Comparison of ENCODE assay signal across 17 cellular contexts in genomic region chr5:33462456-33462855, GRCh38. TPM values are rescaled to one million over a fixed set of nuclear protein-coding genes. Genes with fewer than 3 reads are reported as not detected.
A peak's percentile ranks its signal among the peaks of the same experiment; 100 is the strongest.
DNase-seq lines count a peak whose midpoint lies in the region; FAIRE-seq and TF ChIP-seq lines count a peak whose summit lies in the region.
"Had no signal": no experiment of that assay in that cellular context is flagged by ENCODE, and none has a peak within 500 bp of the region (broad histone marks: within the 10 kb centered on the region; RNA-seq: fewer than 3 reads in every experiment).

No MANE protein-coding gene starts in this region.

- CTCF ChIA-PET in H1 (lab: Charles Lee; ENCODE audit: partially characterized antibody): interaction anchor here (0.7 kb wide), 1 partner anchor 35 kb away, joined by 3 read pairs; no protein-coding TSS in a partner anchor

- H3K23ac ChIP-seq in H1 (ENCODE audit: insufficient read length) (no peak overlapping the region), trophoblast cell (ENCODE audit: low read length) (no peak overlapping the region)

- no peak overlapping the region for H3K4me2 ChIP-seq in H1 (ENCODE audit: insufficient read depth in 1 of 2, low read depth in 2 of 2, low read length in 2 of 2)
- H3K4me2 ChIP-seq in trophoblast cell (ENCODE audit: low read length): no peak overlapping the region
- H3K4me2 ChIP-seq: A549, BLaER1 had no signal

- H3K36me3 Mint-ChIP-seq in osteocyte (ENCODE audit: unreplicated experiment): peaks cover 69% of the 10 kb centered on the region

- no peak overlapping the region for H3K56ac ChIP-seq in H1 (replicated peaks; ENCODE audit: insufficient read length, low read depth, low read length)

- WGBS in H1 (ENCODE audit: extremely low coverage in 1 of 2, insufficient coverage in 1 of 2, insufficient read length in 1 of 2, insufficient replicate concordance in 2 of 2, low coverage in 1 of 2, low lambda C conversion rate in 2 of 2, missing lambda C conversion rate in 1 of 2), 2 experiments: 89% methylated on average over 3 of the region's 3 CpGs; no CpG with 5 or more reads in 1 of the 2 experiments
- no CpG with 5 or more reads among the region's 3 CpGs for WGBS in trophoblast cell (ENCODE audit: extremely low coverage, insufficient coverage, insufficient read length)

- H3K4me1 Mint-ChIP-seq in osteocyte (ENCODE audit: unreplicated experiment): no peaks in the 10 kb centered on the region
- H3K4me1 Mint-ChIP-seq: CD8-positive, alpha-beta memory T cell had no signal

- no peak overlapping the region for H2BK15ac ChIP-seq in H1 (ENCODE audit: low read length)

- H3K27ac ChIP-seq in H1 (ENCODE audit: low read depth, low read length): no peak overlapping the region
- no peak overlapping the region for H3K27ac ChIP-seq in trophoblast cell (ENCODE audit: low read depth, low read length)
- H3K27ac ChIP-seq: A549, BLaER1, HL-60 had no signal

- H2BK20ac ChIP-seq in H1 (ENCODE audit: low read length): no peak overlapping the region

- peak; percentile 60 for FAIRE-seq in H1 (lab: Jason Lieb, UNC)
- FAIRE-seq: A549 had no signal

- no peaks in the 10 kb centered on the region for H3K27me3 Mint-ChIP-seq in osteocyte (ENCODE audit: unreplicated experiment)
- H3K27me3 Mint-ChIP-seq: CD8-positive, alpha-beta memory T cell had no signal

- peaks cover 0 to 4% of the 10 kb centered on the region in 2 experiments for H4K20me1 ChIP-seq in H1 (replicated peaks in 1 of 2; ENCODE audit: control insufficient read depth in 1 of 2, insufficient read depth in 2 of 2, low read length in 2 of 2)

- no peak for TF ChIP-seq CTCF in H1 (IDR thresholded peaks at IDR 0.05; ENCODE audit: control extremely low read depth in 1 of 3, insufficient read depth in 1 of 3, low read depth in 1 of 3, low read length in 3 of 3)
- TF ChIP-seq CTCF in fibroblast of villous mesenchyme (IDR thresholded peaks at IDR 0.05; ENCODE audit: insufficient read depth, low read depth, low read length): no peak
- TF ChIP-seq CTCF in osteocyte (IDR thresholded peaks at IDR 0.05): no peak

- H3K23me2 ChIP-seq in H1 (ENCODE audit: low read depth, low read length): no peaks in the 10 kb centered on the region

- H2BK120ac ChIP-seq in H1 (replicated peaks; ENCODE audit: low read depth, low read length): no peak overlapping the region
- H2BK120ac ChIP-seq in trophoblast cell (ENCODE audit: insufficient read depth, low read length, poor library complexity): no peak overlapping the region

- no peak overlapping the region for H2AK5ac ChIP-seq in H1 (ENCODE audit: low read depth, low read length)
- no peak overlapping the region for H2AK5ac ChIP-seq in trophoblast cell (ENCODE audit: low read length)

- TF ChIP-seq EP300 in H1 (IDR thresholded peaks at IDR 0.05; ENCODE audit: borderline replicate concordance in 1 of 2, low read depth in 2 of 2, low read length in 2 of 2): no peak

- H4K8ac ChIP-seq in H1 (ENCODE audit: extremely low read depth, insufficient read depth, low read length) (no peak overlapping the region), trophoblast cell (ENCODE audit: low read depth, low read length) (no peak overlapping the region)

- no peak overlapping the region for H3K27ac Mint-ChIP-seq in osteocyte (ENCODE audit: unreplicated experiment)
- H3K27ac Mint-ChIP-seq: CD8-positive, alpha-beta memory T cell; HFFc6 had no signal

- H2BK5ac ChIP-seq in H1 (ENCODE audit: low read depth, low read length) (no peak overlapping the region), trophoblast cell (ENCODE audit: low read depth, low read length, poor library complexity) (no peak overlapping the region)

- H3K4me3 ChIP-seq in H1 (ENCODE audit: extremely low read depth in 1 of 4, insufficient read depth in 2 of 4, low read depth in 3 of 4, low read length in 4 of 4): no peak overlapping the region
- no peak overlapping the region for H3K4me3 ChIP-seq in fibroblast of villous mesenchyme (ENCODE audit: low read depth, low read length)
- H3K4me3 ChIP-seq in trophoblast cell (ENCODE audit: low read depth, low read length): no peak overlapping the region
- H3K4me3 ChIP-seq: A549, BLaER1 had no signal

- H2BK12ac ChIP-seq in H1 (ENCODE audit: low read depth, low read length) (no peak overlapping the region), trophoblast cell (ENCODE audit: low read length) (no peak overlapping the region)

- H4K12ac ChIP-seq in trophoblast cell (ENCODE audit: low read depth, low read length): no peak overlapping the region

- H3K27me3 ChIP-seq in H1 (replicated peaks in 1 of 4; ENCODE audit: control insufficient read depth in 3 of 4, extremely low read depth in 1 of 4, insufficient read depth in 3 of 4, low read length in 3 of 4): no peaks in the 10 kb centered on the region
- no peaks in the 10 kb centered on the region for H3K27me3 ChIP-seq in trophoblast cell (ENCODE audit: insufficient read depth, low read length)
- H3K27me3 ChIP-seq: BLaER1 had no signal

- TF ChIP-seq RAD21 in H1 (IDR thresholded peaks at IDR 0.05 in 1 of 2, conservative IDR thresholded peaks at IDR 0.05 in 1 of 2; ENCODE audit: low read depth in 2 of 2, low read length in 2 of 2): no peak

- H3K9ac ChIP-seq in H1 (replicated peaks in 1 of 4; ENCODE audit: extremely low read depth in 1 of 4, low read depth in 3 of 4, low read length in 3 of 4) (no peak overlapping the region), trophoblast cell (ENCODE audit: low read length) (no peak overlapping the region)
- H3K9ac ChIP-seq: BLaER1 had no signal

- DNase-seq in amniotic epithelial cell (ENCODE audit: low read depth) (peak; percentile 51), H1 (ENCODE audit: low read depth in 1 of 2, low spot score in 2 of 2) (no peak), fibroblast of villous mesenchyme (ENCODE audit: low read depth) (peak; percentile 49), trophoblast cell (peak; percentile 4 to 78), osteocyte (ENCODE audit: extremely low spot score, unreplicated experiment) (no peak), foreskin melanocyte (no peak), NCI-H526 (lab: John Stamatoyannopoulos, UW) (no peak)
- DNase-seq: AML-193; Caco-2; CD8-positive, alpha-beta memory T cell; DMS53; GF-D8; HCEC 1CT; HFFc6 had no signal

- H3K9me3 Mint-ChIP-seq in osteocyte (ENCODE audit: unreplicated experiment): no peaks in the 10 kb centered on the region
- H3K9me3 Mint-ChIP-seq: CD8-positive, alpha-beta memory T cell; HFFc6 had no signal

- H3K36me3 ChIP-seq in H1 (ENCODE audit: control insufficient read depth in 2 of 4, insufficient read depth in 4 of 4, low read length in 3 of 4) (peaks cover 65 to 99% (median 90%) of the 10 kb centered on the region in 4 experiments), trophoblast cell (ENCODE audit: control insufficient read depth in 1 of 2, insufficient read depth in 2 of 2, low read length in 2 of 2) (peaks cover 16 to 37% of the 10 kb centered on the region in 2 experiments)

- H3K18ac ChIP-seq in H1 (ENCODE audit: extremely low read depth, low read length) (no peak overlapping the region), trophoblast cell (ENCODE audit: low read length) (no peak overlapping the region)

- H3K9me3 ChIP-seq in H1 (ENCODE audit: insufficient read depth in 2 of 2, low read depth in 1 of 2, low read length in 1 of 2) (no peaks in the 10 kb centered on the region), trophoblast cell (ENCODE audit: insufficient read depth, low read depth, low read length) (no peaks in the 10 kb centered on the region)
- H3K9me3 ChIP-seq: A549, BLaER1, Caco-2 had no signal

- H3K4ac ChIP-seq in H1 (replicated peaks; ENCODE audit: insufficient read length, low read depth, low read length): no peak overlapping the region
- no peak overlapping the region for H3K4ac ChIP-seq in trophoblast cell (ENCODE audit: low read depth, low read length)

- H3K4me1 ChIP-seq in H1 (replicated peaks in 1 of 4; ENCODE audit: control insufficient read depth in 3 of 4, insufficient read depth in 4 of 4, low read length in 3 of 4) (no peaks in the 10 kb centered on the region), trophoblast cell (ENCODE audit: control insufficient read depth in 1 of 2, insufficient read depth in 2 of 2, low read length in 2 of 2) (peaks cover 0 to 2% of the 10 kb centered on the region in 2 experiments)
- H3K4me1 ChIP-seq: BLaER1, Caco-2 had no signal

- H4K5ac ChIP-seq in H1 (ENCODE audit: insufficient read length, low read depth, low read length): no peak overlapping the region

- H3K4me3 Mint-ChIP-seq in osteocyte (ENCODE audit: unreplicated experiment): no peak overlapping the region
- H3K4me3 Mint-ChIP-seq: CD8-positive, alpha-beta memory T cell; HFFc6 had no signal

- H2AFZ ChIP-seq in H1 (ENCODE audit: low read length) (no peak overlapping the region), trophoblast cell (ENCODE audit: insufficient read depth, low read length, poor library complexity) (no peak overlapping the region)

- POLR2A ChIA-PET in H1 (lab: Charles Lee; ENCODE audit: partially characterized antibody): interaction anchor here (7.2 to 10.1 kb wide), 2 partner anchors 6 to 15 kb away, joined by 83 to 179 read pairs; no protein-coding TSS in a partner anchor

- H3K79me1 ChIP-seq in H1 (ENCODE audit: low read depth, low read length): no peaks in the 10 kb centered on the region
- no peaks in the 10 kb centered on the region for H3K79me1 ChIP-seq in trophoblast cell (ENCODE audit: low read length)

- H4K91ac ChIP-seq in H1 (replicated peaks; ENCODE audit: insufficient read length, low read length): no peak overlapping the region
- H4K91ac ChIP-seq in trophoblast cell (ENCODE audit: low read depth, low read length): no peak overlapping the region

- H3K14ac ChIP-seq in H1 (ENCODE audit: insufficient read length): no peak overlapping the region
- no peak overlapping the region for H3K14ac ChIP-seq in trophoblast cell (ENCODE audit: low read length)

- TF ChIP-seq POLR2A in H1 (IDR thresholded peaks at IDR 0.05; ENCODE audit: control extremely low read depth in 1 of 2, low read depth in 2 of 2, low read length in 2 of 2): no peak

- peaks cover 0 to 19% of the 10 kb centered on the region in 2 experiments; a peak in 2 of 4 replicates for H3K79me2 ChIP-seq in H1 (ENCODE audit: control insufficient read depth in 1 of 2, insufficient read depth in 2 of 2, low read length in 2 of 2)
- no peaks in the 10 kb centered on the region for H3K79me2 ChIP-seq in trophoblast cell (ENCODE audit: control insufficient read depth, insufficient read depth, low read length, poor library complexity)

TF ChIP-seq in H1, 55 proteins besides CTCF, POLR2A, EP300 and RAD21 (continues in another document):
- no peak for TF ChIP-seq POU5F1 (IDR thresholded peaks at IDR 0.05; ENCODE audit: low read depth, low read length)

RNA-seq across cellular contexts. Expression of gene TARS1, which starts 21.7 kb away (rescaled TPM):
- 445 TPM in 2 replicates for total RNA-seq in H1 (2021; fragmentation: NEBNext Ultra II Directional; extraction: Animal tissue kit (Norgen Biotek cat#: 25700))
- 68.2 and 94.4 TPM in 2 replicates for polyA plus RNA-seq in H1 (2011; rRNA removed)
- 178 TPM for polyA plus RNA-seq in H1 (2011; cell fraction: cytosol; rRNA removed)
- polyA plus RNA-seq in H1 (2011; cell fraction: nucleus; rRNA removed): 83.3 TPM
- polyA plus RNA-seq in H1 (2012, experiment 1 of 2): 228 to 439 TPM (median 275 TPM) in 4 replicates
- 39.4 TPM for polyA plus RNA-seq in H1 (2012, experiment 2 of 2)
- polyA plus RNA-seq in H1 (2013, experiment 1 of 2): 374 TPM
- polyA plus RNA-seq in H1 (2013, experiment 2 of 2): 374 TPM
- 216 and 217 TPM in 2 replicates for polyA minus RNA-seq in H1 (2011; rRNA and poly(A)+ RNA removed)
- 142 TPM for polyA minus RNA-seq in H1 (2011; cell fraction: cytosol; rRNA and poly(A)+ RNA removed)
- 125 TPM for polyA minus RNA-seq in H1 (2011; cell fraction: nucleus; rRNA and poly(A)+ RNA removed)
- total RNA-seq in fibroblast of villous mesenchyme (288 and 293 TPM in 2 replicates), osteocyte (237 and 246 TPM in 2 replicates)
- polyA plus RNA-seq in trophoblast cell (2013): 453 and 466 TPM in 2 replicates

Comparison
In these comparisons a context has a peak if more than half of its experiments do, and no peak if none do; other contexts are left out.
1. DNase-seq: peak in amniotic epithelial cell (single experiment), fibroblast of villous mesenchyme (single experiment) and trophoblast cell (2 of 2); none in H1 (0 of 2), osteocyte (single experiment), foreskin melanocyte (single experiment) and NCI-H526 (0 of 2).